ENCODE assay signal across 1 cellular context in genomic region chr17:38451030-38451839, GRCh38.
TF ChIP-seq lines count a peak whose summit lies in the region.

No MANE protein-coding gene starts in this region.

TF ChIP-seq in HepG2, 621 proteins besides CTCF, POLR2A, EP300 and RAD21 (continued from another document):
- TF ChIP-seq ELF3 (CRISPR knock-in tag; IDR thresholded peaks at IDR 0.05) (no peak), ZNF382 (CRISPR knock-in tag; IDR thresholded peaks at IDR 0.05; ENCODE audit: borderline replicate concordance) (no peak), HES4 (CRISPR knock-in tag; IDR thresholded peaks at IDR 0.05; ENCODE audit: borderline replicate concordance) (no peak), RXRA (CRISPR knock-in tag; IDR thresholded peaks at IDR 0.05) (no peak), PLSCR1 (CRISPR knock-in tag; IDR thresholded peaks at IDR 0.05; ENCODE audit: borderline replicate concordance) (no peak), ZNF33B (CRISPR knock-in tag; IDR thresholded peaks at IDR 0.05) (no peak), ZNF12 (CRISPR knock-in tag; IDR thresholded peaks at IDR 0.05) (no peak), HNF1A (IDR thresholded peaks at IDR 0.05; ENCODE audit: low read depth) (no peak), HNF1A (CRISPR knock-in tag; IDR thresholded peaks at IDR 0.05; ENCODE audit: borderline replicate concordance) (no peak), STAG1 (CRISPR knock-in tag; IDR thresholded peaks at IDR 0.05) (no peak), RXRB (CRISPR knock-in tag; IDR thresholded peaks at IDR 0.05; ENCODE audit: borderline replicate concordance) (no peak), MED8 (CRISPR knock-in tag; IDR thresholded peaks at IDR 0.05; ENCODE audit: insufficient replicate concordance) (no peak), CREBL2 (CRISPR knock-in tag; IDR thresholded peaks at IDR 0.05; ENCODE audit: borderline replicate concordance) (no peak), PREB (CRISPR knock-in tag; IDR thresholded peaks at IDR 0.05) (no peak), GRHL1 (CRISPR knock-in tag; conservative IDR thresholded peaks at IDR 0.05) (no peak), ZBTB26 (CRISPR knock-in tag; IDR thresholded peaks at IDR 0.05; ENCODE audit: borderline replicate concordance) (no peak), ZFAT (CRISPR knock-in tag; conservative IDR thresholded peaks at IDR 0.05) (no peak), ZNF878 (CRISPR knock-in tag; IDR thresholded peaks at IDR 0.05) (no peak), SNAPC5 (CRISPR knock-in tag; IDR thresholded peaks at IDR 0.05; ENCODE audit: borderline replicate concordance) (no peak), CENPT (CRISPR knock-in tag; IDR thresholded peaks at IDR 0.05; ENCODE audit: low read depth) (no peak), ZMYM2 (CRISPR knock-in tag; IDR thresholded peaks at IDR 0.05) (no peak), KDM4B (CRISPR knock-in tag; IDR thresholded peaks at IDR 0.05) (no peak), SOX13 (IDR thresholded peaks at IDR 0.05) (no peak), SOX13 (CRISPR knock-in tag; conservative IDR thresholded peaks at IDR 0.05 in 1 of 2, IDR thresholded peaks at IDR 0.05 in 1 of 2) (no peak), SP140L (CRISPR knock-in tag; IDR thresholded peaks at IDR 0.05; ENCODE audit: borderline replicate concordance) (no peak), FOXA3 (CRISPR knock-in tag; IDR thresholded peaks at IDR 0.05) (no peak), MAZ (IDR thresholded peaks at IDR 0.05; ENCODE audit: borderline replicate concordance, low read depth, low read length) (no peak), MAZ (CRISPR knock-in tag; IDR thresholded peaks at IDR 0.05; ENCODE audit: low read depth) (no peak), HMG20B (CRISPR knock-in tag; conservative IDR thresholded peaks at IDR 0.05) (0 out of 2 replicates have a peak, but pooled peaks have one; percentile 25), CHCHD3 (CRISPR knock-in tag; IDR thresholded peaks at IDR 0.05) (no peak), SRF (IDR thresholded peaks at IDR 0.05; ENCODE audit: low read depth, low read length) (no peak), SAP130 (CRISPR knock-in tag; IDR thresholded peaks at IDR 0.05; ENCODE audit: low read depth) (peak; percentile 16; the same call in 1 of the 2 replicates), ZMYM3 (CRISPR knock-in tag; IDR thresholded peaks at IDR 0.05) (peak; percentile 27; the same call in 1 of the 2 replicates), PCBP1 (IDR thresholded peaks at IDR 0.05; ENCODE audit: borderline replicate concordance, low read depth, low read length) (no peak), SATB2 (CRISPR knock-in tag; IDR thresholded peaks at IDR 0.05) (no peak), FOXO1 (CRISPR knock-in tag; IDR thresholded peaks at IDR 0.05) (no peak), ETS1 (CRISPR knock-in tag; IDR thresholded peaks at IDR 0.05) (no peak), HCFC1 (IDR thresholded peaks at IDR 0.05; ENCODE audit: low read depth, low read length) (no peak), ISX (CRISPR knock-in tag; conservative IDR thresholded peaks at IDR 0.05) (no peak), ZNF782 (CRISPR knock-in tag; IDR thresholded peaks at IDR 0.05; ENCODE audit: borderline replicate concordance) (no peak), PHF20 (CRISPR knock-in tag; IDR thresholded peaks at IDR 0.05) (no peak), HIC2 (CRISPR knock-in tag; IDR thresholded peaks at IDR 0.05; ENCODE audit: low read depth) (no peak), AKNA (CRISPR knock-in tag; IDR thresholded peaks at IDR 0.05; ENCODE audit: borderline replicate concordance) (no peak), YEATS2 (CRISPR knock-in tag; IDR thresholded peaks at IDR 0.05; ENCODE audit: borderline replicate concordance) (no peak)
